ENCODE assay signal across 27 cellular contexts in the genomic region with DNA sequence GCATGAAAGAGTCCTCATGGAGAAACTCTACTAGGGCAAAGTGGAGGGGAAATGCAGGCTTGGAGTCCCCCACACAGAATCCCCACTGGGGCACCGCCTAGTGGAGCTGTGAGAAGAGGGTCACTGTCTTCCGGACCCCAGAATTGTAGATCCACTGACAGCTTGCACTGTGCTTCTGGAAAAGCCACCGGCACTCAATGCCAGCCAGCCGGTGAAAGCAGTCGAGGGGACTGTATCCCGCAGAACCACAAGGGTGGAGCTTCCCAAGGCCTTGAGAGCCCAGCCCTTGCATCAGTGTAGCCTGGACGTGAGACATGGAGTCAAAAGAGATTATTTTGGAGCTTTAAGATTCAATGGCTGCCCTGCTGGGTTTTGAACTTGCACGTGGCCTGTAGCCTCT. TPM values are rescaled to one million over a fixed set of nuclear protein-coding genes. Genes with fewer than 3 reads are reported as not detected.
"Had no signal": no experiment of that assay in that cellular context is flagged by ENCODE, and none has a peak within 500 bp of the region (broad histone marks: within the 10 kb centered on the region; RNA-seq: fewer than 3 reads in every experiment).

No MANE protein-coding gene starts in this region.

- H3K9me3 Mint-ChIP-seq: activated naive CD8-positive, alpha-beta T cell treated with anti-CD3 and anti-CD28 coated beads, Interleukin-2, amount 10 ng/mL, durations not matched to agents 7 days and 5 days had no signal

- H3K27ac ChIP-seq: adrenal gland, SK-N-MC, WERI-Rb-1 had no signal

- H3K27me3 ChIP-seq: adrenal gland had no signal

- ATAC-seq: activated CD8-positive, alpha-beta T cell treated with anti-CD3 and anti-CD28 coated beads, Interleukin-2, amount 10 ng/mL, durations not matched to agents 7 days and 5 days; Panc1; Right ventricle myocardium inferior; T-cell had no signal

- H3K4me1 ChIP-seq: adrenal gland had no signal

- H3K9me3 ChIP-seq: adrenal gland had no signal

- H3K36me3 ChIP-seq: adrenal gland, WERI-Rb-1 had no signal

- H3K27ac Mint-ChIP-seq: activated CD8-positive, alpha-beta T cell treated with anti-CD3 and anti-CD28 coated beads, Interleukin-2, amount 10 ng/mL, durations not matched to agents 7 days and 5 days; activated naive CD8-positive, alpha-beta T cell treated with anti-CD3 and anti-CD28 coated beads, Interleukin-2, amount 10 ng/mL, durations not matched to agents 7 days and 5 days; T-cell had no signal

- H3K4me3 Mint-ChIP-seq: activated CD8-positive, alpha-beta T cell treated with anti-CD3 and anti-CD28 coated beads, Interleukin-2, amount 10 ng/mL, durations not matched to agents 7 days and 5 days; activated naive CD8-positive, alpha-beta T cell treated with anti-CD3 and anti-CD28 coated beads, Interleukin-2, amount 10 ng/mL, durations not matched to agents 7 days and 5 days; T-cell had no signal

- H3K4me3 ChIP-seq: adrenal gland, SK-N-MC had no signal

- H3K36me3 Mint-ChIP-seq: activated naive CD8-positive, alpha-beta T cell treated with anti-CD3 and anti-CD28 coated beads, Interleukin-2, amount 10 ng/mL, durations not matched to agents 7 days and 5 days; T-cell had no signal

- DNase-seq: activated CD4-positive, alpha-beta T cell treated with anti-CD3 and anti-CD28 coated beads for 48 hours; activated CD4-positive, alpha-beta T cell treated with anti-CD3 and anti-CD28 coated beads, Interleukin-2, amount 50 U/mL, for 4 hours; activated CD4-positive, CD25-positive, alpha-beta regulatory T cell treated with anti-CD3 and anti-CD28 coated beads, Interleukin-2, amount 50 U/mL, for 72 hours; activated CD8-positive, alpha-beta memory T cell treated with anti-CD3 and anti-CD28 coated beads, Interleukin-2, amount 50 U/mL, for 48 hours; activated CD8-positive, alpha-beta T cell treated with anti-CD3 and anti-CD28 coated beads, Interleukin-2, amount 10 ng/mL, durations not matched to agents 7 days and 5 days; activated naive CD4-positive, alpha-beta T cell treated with anti-CD3 and anti-CD28 coated beads, Interleukin-2, amount 50 U/mL, for 16 hours; activated naive CD8-positive, alpha-beta T cell treated with anti-CD3 and anti-CD28 coated beads, Interleukin-2, amount 10 ng/mL, durations not matched to agents 7 days and 5 days; activated T-cell treated with anti-CD3 and anti-CD28 coated beads, Interleukin-2, amount 50 U/mL, for 1 hour; adrenal gland; anterior cingulate cortex; NCI-H1092; NCI-H1417; NCI-H2029; NCI-H2107; NCI-H2171 treated with DMSO at 0.1 percent for 48 hours; NCI-H226; NCI-H526; NCI-H82; OCI-M1; RPMI8226; T-cell; T-helper 2 cell; WERI-Rb-1 had no signal

- H3K4me1 Mint-ChIP-seq: activated naive CD8-positive, alpha-beta T cell treated with anti-CD3 and anti-CD28 coated beads, Interleukin-2, amount 10 ng/mL, durations not matched to agents 7 days and 5 days; T-cell had no signal

RNA-seq across cellular contexts. Expression of a gene that starts 47.2 kb away (rescaled TPM):
- total RNA-seq: activated CD8-positive, alpha-beta T cell treated with anti-CD3 and anti-CD28 coated beads, Interleukin-2, amount 10 ng/mL, durations not matched to agents 7 days and 5 days; LHCN-M2 had no signal
